ENCODE assay signal across 21 cellular contexts in genomic region chr7:14762552-14762951, GRCh38.
"Had no signal": no experiment of that assay in that cellular context is flagged by ENCODE, and none has a peak within 500 bp of the region (broad histone marks: within the 10 kb centered on the region; RNA-seq: fewer than 3 reads in every experiment).

No MANE protein-coding gene starts in this region.

- H3K27me3 Mint-ChIP-seq: activated B cell treated with CpG ODN at 0.5 μM for 24 hours; activated CD4-positive, alpha-beta T cell treated with anti-CD3 and anti-CD28 coated beads, Interleukin-2, amount 10 ng/mL, durations not matched to agents 24 days and 14 days; stimulated activated naive B cell treated with anti-CD40 and anti-IgM and Interleukin-4, amounts not matched to agents 10 μg/mL and 1 μg/mL and 100 μg/mL, for 72 hours had no signal

- H3K27ac ChIP-seq: coronary artery, esophagus squamous epithelium, foreskin keratinocyte, parathyroid adenoma, skin epidermis, thyroid gland, vagina had no signal

- ATAC-seq: activated naive CD4-positive, alpha-beta T cell treated with anti-CD3 and anti-CD28 coated beads, Interleukin-2, amount 50 U/mL, for 72 hours; activated T-cell treated with anti-CD3 and anti-CD28 coated beads, Interleukin-2, amount 50 U/mL, for 72 hours; stimulated activated naive B cell treated with anti-CD40 and anti-IgM and Interleukin-4, amounts not matched to agents 10 μg/mL and 1 μg/mL and 100 μg/mL, for 72 hours had no signal

- H3K4me1 Mint-ChIP-seq: activated B cell treated with CpG ODN at 0.5 μM for 24 hours; activated CD4-positive, alpha-beta T cell treated with anti-CD3 and anti-CD28 coated beads, Interleukin-2, amount 10 ng/mL, durations not matched to agents 24 days and 14 days; stimulated activated naive B cell treated with anti-CD40 and anti-IgM and Interleukin-4, amounts not matched to agents 10 μg/mL and 1 μg/mL and 100 μg/mL, for 72 hours had no signal

- H3K36me3 ChIP-seq: esophagus squamous epithelium, heart right ventricle, thyroid gland, vagina had no signal

- H3K27me3 ChIP-seq: esophagus squamous epithelium, foreskin keratinocyte, heart right ventricle, thyroid gland, vagina had no signal

- H3K4me3 Mint-ChIP-seq: activated B cell treated with CpG ODN at 0.5 μM for 24 hours; activated CD4-positive, alpha-beta T cell treated with anti-CD3 and anti-CD28 coated beads, Interleukin-2, amount 10 ng/mL, durations not matched to agents 24 days and 14 days; activated T-cell treated with anti-CD3 and anti-CD28 coated beads, Interleukin-2, amount 50 U/mL, for 72 hours; stimulated activated naive B cell treated with anti-CD40 and anti-IgM and Interleukin-4, amounts not matched to agents 10 μg/mL and 1 μg/mL and 100 μg/mL, for 72 hours had no signal

- H3K79me2 ChIP-seq: parathyroid adenoma had no signal

- H3K4me3 ChIP-seq: coronary artery, esophagus squamous epithelium, heart right ventricle, skin epidermis, thyroid gland, vagina had no signal

- H3K9ac ChIP-seq: parathyroid adenoma had no signal

- H3K4me1 ChIP-seq: esophagus squamous epithelium, foreskin keratinocyte, parathyroid adenoma, thyroid gland, vagina had no signal

- H3K36me3 Mint-ChIP-seq: activated naive CD4-positive, alpha-beta T cell treated with anti-CD3 and anti-CD28 coated beads, Interleukin-2, amount 50 U/mL, for 72 hours; stimulated activated naive B cell treated with anti-CD40 and anti-IgM and Interleukin-4, amounts not matched to agents 10 μg/mL and 1 μg/mL and 100 μg/mL, for 72 hours had no signal

- H2AFZ ChIP-seq: parathyroid adenoma had no signal

- H3K27ac Mint-ChIP-seq: activated B cell treated with CpG ODN at 0.5 μM for 24 hours; activated CD4-positive, alpha-beta T cell treated with anti-CD3 and anti-CD28 coated beads, Interleukin-2, amount 10 ng/mL, durations not matched to agents 24 days and 14 days; activated naive CD4-positive, alpha-beta T cell treated with anti-CD3 and anti-CD28 coated beads, Interleukin-2, amount 50 U/mL, for 72 hours; activated T-cell treated with anti-CD3 and anti-CD28 coated beads, Interleukin-2, amount 50 U/mL, for 72 hours; stimulated activated naive B cell treated with anti-CD40 and anti-IgM and Interleukin-4, amounts not matched to agents 10 μg/mL and 1 μg/mL and 100 μg/mL, for 72 hours had no signal

- H3K9me3 ChIP-seq: esophagus squamous epithelium, heart right ventricle, thyroid gland, vagina had no signal

- DNase-seq: activated B cell treated with CpG ODN at 0.5 μM for 24 hours; activated CD4-positive, alpha-beta T cell treated with anti-CD3 and anti-CD28 coated beads, Interleukin-2, amount 10 ng/mL, durations not matched to agents 24 days and 14 days; activated CD8-positive, alpha-beta memory T cell treated with anti-CD3 and anti-CD28 coated beads, Interleukin-2, amount 50 U/mL, for 48 hours; activated gamma-delta T cell; activated T-cell treated with anti-CD3 and anti-CD28 coated beads, Interleukin-2, amount 50 U/mL, for 72 hours; caudate nucleus; esophagus squamous epithelium; foreskin keratinocyte; heart right ventricle; left cardiac atrium; retina; stimulated activated CD4-positive, alpha-beta T cell treated with anti-CD3 and anti-CD28 coated beads, Interleukin-15, amount 100 ng/mL, for 24 hours; stimulated activated CD4-positive, alpha-beta T cell treated with anti-CD3 and anti-CD28 coated beads, Interleukin-4, amount 100 ng/mL, for 1 hour; stimulated activated naive B cell treated with anti-CD40 and anti-IgM and Interleukin-4, amounts not matched to agents 10 μg/mL and 1 μg/mL and 100 μg/mL, for 72 hours; T-helper 2 cell; thyroid gland had no signal
